In the genomic region with DNA sequence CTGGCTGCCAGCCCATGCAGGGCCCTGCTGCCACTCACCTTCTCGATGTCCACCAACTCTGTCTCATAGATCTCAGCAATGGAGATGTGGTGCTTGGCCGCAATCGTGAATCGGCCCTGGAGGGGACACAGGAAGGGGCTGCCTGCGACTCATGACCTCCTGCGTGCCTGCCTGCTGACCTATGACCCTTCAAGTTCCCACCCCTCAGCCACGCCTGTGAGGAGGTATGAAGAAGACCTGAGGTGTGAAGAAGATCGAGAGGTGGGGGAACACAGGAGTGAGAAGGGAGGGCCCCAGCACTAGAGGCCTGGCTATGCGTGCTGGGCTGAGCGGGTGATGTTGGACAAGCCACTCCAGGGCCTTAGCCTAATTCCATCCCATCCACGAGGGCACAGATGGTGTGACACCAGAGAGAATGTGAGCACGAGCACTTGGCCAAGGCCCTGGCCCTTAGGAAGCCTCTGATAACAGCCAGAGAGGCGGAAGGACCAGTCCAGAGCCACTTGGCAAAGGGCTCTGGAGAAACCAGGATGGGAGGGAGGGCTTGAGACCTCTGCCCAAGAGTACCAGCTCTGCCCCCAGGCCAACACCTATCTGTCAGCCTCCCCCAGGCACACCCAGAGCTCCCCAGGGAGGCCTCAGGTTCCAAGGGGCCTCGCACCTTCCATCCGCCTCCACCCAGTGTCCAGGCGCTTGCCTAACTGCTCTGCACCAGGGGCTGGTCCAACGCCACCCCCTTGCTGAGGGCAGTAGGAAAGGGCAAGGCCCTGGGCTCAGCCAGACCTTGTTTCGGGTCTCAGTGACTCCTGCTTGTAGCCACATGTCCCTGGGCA, we compare ENCODE assay signal across 25 cellular contexts. TPM values are rescaled to one million over a fixed set of nuclear protein-coding genes. Genes with fewer than 3 reads are reported as not detected.
DNase-seq lines count a peak whose midpoint lies in the region; ATAC-seq, FAIRE-seq and TF ChIP-seq lines count a peak whose summit lies in the region.
"Had no signal": no experiment of that assay in that cellular context is flagged by ENCODE, and none has a peak within 500 bp of the region (broad histone marks: within the 10 kb centered on the region; RNA-seq: fewer than 3 reads in every experiment).

No MANE protein-coding gene starts in this region.

- in situ Hi-C loops in K562 (cut with MboI) = no loop called here

- DNase-seq in Right ventricle myocardium inferior (ENCODE audit: missing footprints) (no peak), cardiac septum (ENCODE audit: low spot score) (no peak), K562 (ENCODE audit: extremely low read depth in 1 of 4, low spot score in 3 of 4) (no peak), left ventricle myocardium superior (peak; percentile 70)
- DNase-seq in activated CD4-positive, alpha-beta T cell treated with anti-CD3 and anti-CD28 coated beads for 48 hours = no peak
- DNase-seq: activated naive CD8-positive, alpha-beta T cell treated with anti-CD3 and anti-CD28 coated beads, Interleukin-2, amount 50 U/mL, for 24 hours; dermis blood vessel endothelial cell; DMS 273 treated with DMSO at 0.1 percent for 48 hours; HFFc6; kidney; mammary epithelial cell; MM.1S; naive B cell; PC-3; stimulated activated CD4-positive, alpha-beta T cell treated with anti-CD3 and anti-CD28 coated beads, Interleukin-2, amount 100 ng/mL, for 24 hours; stimulated activated naive CD4-positive, alpha-beta T cell; thyroid gland had no signal

- H3K4me2 ChIP-seq in K562 (ENCODE audit: insufficient read depth, low read length) = no peak overlapping the region

- CTCF ChIA-PET in K562 (lab: Yijun Ruan, JAX; ENCODE audit: low intra/inter-chr PET ratio) = no interaction called here

- peaks cover 28 to 81% of the 10 kb centered on the region in 2 experiments; a peak in 4 of 5 replicates for H3K4me1 ChIP-seq in K562 (replicated peaks in 1 of 2; ENCODE audit: control insufficient read depth in 2 of 2, insufficient read depth in 2 of 2, low read length in 2 of 2)
- H3K4me1 ChIP-seq: SJSA1 had no signal

- no peak overlapping the region for H2AFZ ChIP-seq in K562 (ENCODE audit: low read depth, low read length)

- TF ChIP-seq POLR2A in K562 (conservative IDR thresholded peaks at IDR 0.05) = no peak

- POLR2A ChIA-PET in K562 (lab: Yijun Ruan, JAX) = no interaction called here

- H3K9me1 ChIP-seq in K562 (ENCODE audit: control insufficient read depth, insufficient read depth, low read length) = peaks cover 5% of the 10 kb centered on the region

- no peaks in the 10 kb centered on the region for H3K27me3 ChIP-seq in K562 (ENCODE audit: control insufficient read depth in 2 of 2, insufficient read depth in 2 of 2, low read length in 2 of 2)
- H3K27me3 ChIP-seq: breast epithelium, SJSA1, thyroid gland had no signal

- peak; percentile 32 for FAIRE-seq in K562 (lab: Jason Lieb, UNC)
- FAIRE-seq: kidney had no signal

- peaks cover 78% of the 10 kb centered on the region for H3K36me3 ChIP-seq in K562 (ENCODE audit: control insufficient read depth, insufficient read depth, low read length)
- H3K36me3 ChIP-seq: breast epithelium had no signal

- WGBS in K562 (ENCODE audit: insufficient coverage, low coverage, missing lambda C conversion rate) = 74% methylated on average over 14 of the region's 18 CpGs

- 0 out of 2 replicates have a peak, but pooled peaks cover 2% of the 10 kb centered on the region for H4K20me1 ChIP-seq in K562 (replicated peaks; ENCODE audit: control insufficient read depth, insufficient read depth, low read length)

- intact Hi-C loops in Right ventricle myocardium inferior (cut with DNase I) (no loop called here), cardiac septum (cut with DNase I) (no loop called here), K562 (cut with micrococcal nuclease) (no loop called here), left ventricle myocardium superior (cut with micrococcal nuclease) (no loop called here)

- no peak overlapping the region for H3K27ac ChIP-seq in K562 (ENCODE audit: extremely low read depth, low read depth, low read length)
- peak overlapping the region; percentile 56 for H3K27ac ChIP-seq in temporal lobe (ENCODE audit: low read depth, low read length)
- H3K27ac ChIP-seq: breast epithelium, C4-2B, SJSA1, thyroid gland had no signal

- TF ChIP-seq CTCF in K562 (IDR thresholded peaks at IDR 0.05 in 2 of 3, conservative IDR thresholded peaks at IDR 0.05 in 1 of 3; ENCODE audit: insufficient read depth in 2 of 3, low read depth in 1 of 3, low read length in 3 of 3) = no peak

- no peak for TF ChIP-seq RAD21 in K562 (CRISPR knock-in tag; conservative IDR thresholded peaks at IDR 0.05 in 1 of 2, IDR thresholded peaks at IDR 0.05 in 1 of 2)

- peak; percentile 72 for ATAC-seq in Right ventricle myocardium inferior
- no peak for ATAC-seq in K562
- ATAC-seq in left ventricle myocardium superior = peak; percentile 81
- no peak for ATAC-seq in HG03354 (IDR thresholded peaks at IDR 0.05; ENCODE audit: poor library complexity, severe bottlenecking, unreplicated experiment)
- ATAC-seq in HG02610 (IDR thresholded peaks at IDR 0.05; ENCODE audit: unreplicated experiment) = no peak
- ATAC-seq: activated naive CD8-positive, alpha-beta T cell treated with anti-CD3 and anti-CD28 coated beads, Interleukin-2, amount 50 U/mL, for 24 hours; PC-3 had no signal

- no TSS peak for BruUV-seq in K562 (replicated peaks; lab: Mats Ljungman, UMichigan)

- H3K9ac ChIP-seq in K562 (ENCODE audit: insufficient read depth in 1 of 2, low read depth in 2 of 2, low read length in 2 of 2) = peak overlapping the region in 1 of 2 experiments; percentile 72; a peak in 2 of 4 replicates

- H3K9me3 ChIP-seq in K562 (replicated peaks; ENCODE audit: control insufficient read depth, insufficient read depth, low read depth, low read length) = no peaks in the 10 kb centered on the region
- H3K9me3 ChIP-seq: breast epithelium, SJSA1, thyroid gland had no signal

- H3K4me3 ChIP-seq in K562 = no peak overlapping the region
- H3K4me3 ChIP-seq: breast epithelium, SJSA1, thyroid gland had no signal

- H3K79me2 ChIP-seq in K562 (ENCODE audit: control insufficient read depth, insufficient read depth, low read length) = peaks cover 2% of the 10 kb centered on the region; the same call in 1 of the 3 replicates

- no peak for TF ChIP-seq EP300 in K562 (IDR thresholded peaks at IDR 0.05; ENCODE audit: low read length)

RNA-seq across cellular contexts. Expression of a gene that starts 9.6 kb away (rescaled TPM):
- total RNA-seq in Right ventricle myocardium inferior (9.1 TPM), cardiac septum (5.2 TPM), K562 (2014; rRNA removed) (8.5 and 11.9 TPM in 2 replicates), K562 (2014; rRNA removed; fragmentation: Illumina TruSeq; extraction: Trizol) (4.9 and 6.4 TPM in 2 replicates), K562 (2015; rRNA removed; fragmentation: Illumina TruSeq; extraction: Trizol) (7.8 and 8.0 TPM in 2 replicates), K562 (2021) (14.3 and 16.3 TPM in 2 replicates), left ventricle myocardium superior (12.3 TPM), temporal lobe (5.7 TPM)
- 6.2 and 16.4 TPM in 2 replicates for total RNA-seq in K562 (2011; cell fraction: chromatin; rRNA removed; ENCODE audit: low replicate concordance)
- total RNA-seq in K562 (2011; cell fraction: nucleolus; rRNA removed) = 13.6 and 14.7 TPM in 2 replicates
- 7.3 and 7.6 TPM in 2 replicates for total RNA-seq in K562 (2011; cell fraction: nucleoplasm; rRNA removed)
- polyA plus RNA-seq in K562 (2011; rRNA removed) (10.0 and 10.5 TPM in 2 replicates), K562 (2014; fragmentation: Illumina TruSeq; extraction: Trizol) (12.3 and 18.2 TPM in 2 replicates), K562 (2014; fragmentation: Nextera tagmentation; extraction: Ambion mirVana) (1 to 10 TPM in 1 of 2 experiments, under 1 TPM in 1; 0.56 to 2.7 TPM), K562 (2014; rRNA removed) (16.2 and 18.6 TPM in 2 replicates)
- polyA plus RNA-seq in K562 (2011; cell fraction: cytosol; rRNA removed) = 9.7 and 17.1 TPM in 2 replicates
- polyA plus RNA-seq in K562 (2011; cell fraction: nucleus; rRNA removed) = 28.4 and 49.7 TPM in 2 replicates
- polyA plus RNA-seq in K562 (2012) = 11.8 and 12.7 TPM in 2 replicates
- 2.6 and 4.0 TPM in 2 replicates for polyA minus RNA-seq in K562 (2011; rRNA and poly(A)+ RNA removed)
- 2.9 and 5.1 TPM in 2 replicates for polyA minus RNA-seq in K562 (2011; cell fraction: cytosol; rRNA and poly(A)+ RNA removed)
- polyA minus RNA-seq in K562 (2011; cell fraction: nucleus; rRNA and poly(A)+ RNA removed) = 2.8 TPM in 2 replicates

RNA-seq across cellular contexts. Expression of a gene that starts 21.3 kb away (rescaled TPM):
- total RNA-seq in Right ventricle myocardium inferior (119 TPM), cardiac septum (112 TPM), K562 (2014; rRNA removed) (98.6 and 103 TPM in 2 replicates), K562 (2014; rRNA removed; fragmentation: Illumina TruSeq; extraction: Trizol) (23.3 and 25.7 TPM in 2 replicates), K562 (2015; rRNA removed; fragmentation: Illumina TruSeq; extraction: Trizol) (49.3 and 49.4 TPM in 2 replicates), K562 (2021) (88.5 and 92.6 TPM in 2 replicates), left ventricle myocardium superior (123 TPM), temporal lobe (34.4 TPM)
- total RNA-seq in K562 (2011; cell fraction: chromatin; rRNA removed; ENCODE audit: low replicate concordance) = 45.2 and 101 TPM in 2 replicates
- 60.4 and 69.0 TPM in 2 replicates for total RNA-seq in K562 (2011; cell fraction: nucleolus; rRNA removed)
- 46.8 and 63.8 TPM in 2 replicates for total RNA-seq in K562 (2011; cell fraction: nucleoplasm; rRNA removed)
- polyA plus RNA-seq in K562 (2011; rRNA removed) (77.5 and 115 TPM in 2 replicates), K562 (2014; fragmentation: Illumina TruSeq; extraction: Trizol) (82.2 and 88.2 TPM in 2 replicates), K562 (2014; fragmentation: Nextera tagmentation; extraction: Ambion mirVana) (10 to 100 TPM in 1 of 2 experiments, 1 to 10 TPM in 1; 5.4 to 22.4 TPM), K562 (2014; rRNA removed) (79.3 and 91.8 TPM in 2 replicates)
- 74.7 and 132 TPM in 2 replicates for polyA plus RNA-seq in K562 (2011; cell fraction: cytosol; rRNA removed)
- polyA plus RNA-seq in K562 (2011; cell fraction: nucleus; rRNA removed) = 52.5 and 61.2 TPM in 2 replicates
- 72.3 and 117 TPM in 2 replicates for polyA plus RNA-seq in K562 (2012)
- 66.5 and 83.7 TPM in 2 replicates for polyA minus RNA-seq in K562 (2011; rRNA and poly(A)+ RNA removed)
- polyA minus RNA-seq in K562 (2011; cell fraction: cytosol; rRNA and poly(A)+ RNA removed) = 79.6 and 85.6 TPM in 2 replicates
- 26.5 and 37.7 TPM in 2 replicates for polyA minus RNA-seq in K562 (2011; cell fraction: nucleus; rRNA and poly(A)+ RNA removed)

RNA-seq across cellular contexts. Expression of a gene that starts 21.9 kb away (rescaled TPM):
- total RNA-seq in Right ventricle myocardium inferior (0.46 TPM), cardiac septum (0.59 TPM), K562 (2014; rRNA removed) (0.64 and 0.86 TPM in 2 replicates), K562 (2014; rRNA removed; fragmentation: Illumina TruSeq; extraction: Trizol) (0.10 and 0.15 TPM in 2 replicates), K562 (2015; rRNA removed; fragmentation: Illumina TruSeq; extraction: Trizol) (0.30 TPM in 1 of 2 replicates, not detected in the other), K562 (2021) (0.60 and 0.66 TPM in 2 replicates), left ventricle myocardium superior (not detected), temporal lobe (37.4 TPM)
- total RNA-seq in K562 (2011; cell fraction: chromatin; rRNA removed; ENCODE audit: low replicate concordance) = 1.0 and 3.4 TPM in 2 replicates
- total RNA-seq in K562 (2011; cell fraction: nucleolus; rRNA removed) = 1.2 and 2.0 TPM in 2 replicates
- total RNA-seq in K562 (2011; cell fraction: nucleoplasm; rRNA removed) = 1.0 and 1.5 TPM in 2 replicates
- polyA plus RNA-seq in K562 (2011; rRNA removed) (0.09 and 0.17 TPM in 2 replicates), K562 (2014; fragmentation: Illumina TruSeq; extraction: Trizol) (0.07 and 0.43 TPM in 2 replicates), K562 (2014; fragmentation: Nextera tagmentation; extraction: Ambion mirVana) (not detected), K562 (2014; rRNA removed) (0.18 and 0.32 TPM in 2 replicates)
- 0.21 and 1.7 TPM in 2 replicates for polyA plus RNA-seq in K562 (2011; cell fraction: cytosol; rRNA removed)
- 0.48 and 1.0 TPM in 2 replicates for polyA plus RNA-seq in K562 (2011; cell fraction: nucleus; rRNA removed)
- 0.61 and 0.62 TPM in 2 replicates for polyA plus RNA-seq in K562 (2012)
- 0.42 and 0.49 TPM in 2 replicates for polyA minus RNA-seq in K562 (2011; rRNA and poly(A)+ RNA removed)
- not detected in 2 replicates for polyA minus RNA-seq in K562 (2011; cell fraction: cytosol; rRNA and poly(A)+ RNA removed)
- polyA minus RNA-seq in K562 (2011; cell fraction: nucleus; rRNA and poly(A)+ RNA removed) = 0.27 and 0.56 TPM in 2 replicates
- total RNA-seq: HFFc6; SJSA1; T-helper 1 cell treated with Interleukin-12 subunit alpha and Interleukin-12 subunit beta and Interleukin-4 antibody, amounts not matched to agents 30 ng/mL and 1 ng/mL, for 36 hours had no signal
- polyA plus RNA-seq: IgD-negative memory B cell had no signal

Comparison
In these comparisons a context has a peak if more than half of its experiments do, and no peak if none do; other contexts are left out.
1. ATAC-seq: peak in Right ventricle myocardium inferior (single experiment) and left ventricle myocardium superior (single experiment); none in K562 (single experiment), HG03354 (single experiment) and HG02610 (single experiment).